In genomic region chr16:77675464-77676324, GRCh38 we compare ENCODE assay signal across 8 cellular contexts. TPM values are rescaled to one million over a fixed set of nuclear protein-coding genes. Genes with fewer than 3 reads are reported as not detected.
DNase-seq lines count a peak whose midpoint lies in the region; ATAC-seq and TF ChIP-seq lines count a peak whose summit lies in the region.

No MANE protein-coding gene starts in this region.

- TF ChIP-seq EP300 in ovary (IDR thresholded peaks at IDR 0.05) (no peak), upper lobe of left lung (IDR thresholded peaks at IDR 0.05) (no peak)

- H3K36me3 ChIP-seq in ovary: no peaks in the 10 kb centered on the region
- no peaks in the 10 kb centered on the region for H3K36me3 ChIP-seq in upper lobe of left lung

- no peak overlapping the region for H3K27ac ChIP-seq in ovary
- no peak overlapping the region for H3K27ac ChIP-seq in upper lobe of left lung

- DNase-seq in AG20443 (ENCODE audit: low spot score) (peak; percentile 79), LoVo (ENCODE audit: low spot score) (peak; percentile 49), SIG-M5 treated with dmso at 0.1 percent for 504 hours (lab: John Stamatoyannopoulos, UW; ENCODE audit: unreplicated experiment) (peak; percentile 79), germinal center (ENCODE audit: low spot score) (peak; percentile 56), ovary (peak; percentile 42 to 76 (median 46)), upper lobe of left lung (peak in 1 of 2 donors; percentile 39)
- DNase-seq in activated gamma-delta T cell treated with anti-CD3 and anti-CD28 coated beads, Interleukin-2, amount 50 U/mL, for 16 hours (ENCODE audit: low read depth): peak; percentile 36

- ATAC-seq in GM19351 (IDR thresholded peaks at IDR 0.05; ENCODE audit: unreplicated experiment): peak; percentile 78
- ATAC-seq in upper lobe of left lung (ENCODE audit: low FRiP score in 2 of 2): peak; percentile 84 to 95

- no peaks in the 10 kb centered on the region for H3K27me3 ChIP-seq in ovary
- H3K27me3 ChIP-seq in upper lobe of left lung: no peaks in the 10 kb centered on the region

- TF ChIP-seq CTCF in ovary (IDR thresholded peaks at IDR 0.05): peak; percentile 56 to 83 (median 82)
- peak; percentile 82 to 94 (median 88) for TF ChIP-seq CTCF in upper lobe of left lung (IDR thresholded peaks at IDR 0.05)

- H3K4me3 ChIP-seq in ovary: no peak overlapping the region
- no peak overlapping the region for H3K4me3 ChIP-seq in upper lobe of left lung

- TF ChIP-seq POLR2A in ovary (IDR thresholded peaks at IDR 0.05): no peak
- TF ChIP-seq POLR2A in upper lobe of left lung (IDR thresholded peaks at IDR 0.05): no peak

- no peaks in the 10 kb centered on the region for H3K9me3 ChIP-seq in ovary
- no peaks in the 10 kb centered on the region for H3K9me3 ChIP-seq in upper lobe of left lung

- intact Hi-C loops in ovary (cut with DNase I): loop anchor here (2.0 to 10.0 kb wide), 3 partner anchors 297 to 419 kb away; partner anchors contain the start of gene WWOX (in 2 of the 4)

- H3K4me1 ChIP-seq in ovary (ENCODE audit: insufficient read depth): no peaks in the 10 kb centered on the region
- no peaks in the 10 kb centered on the region for H3K4me1 ChIP-seq in upper lobe of left lung

- 15 to 19% (median 16%) methylated on average over 15 of the region's 15 CpGs for WGBS in ovary, 3 donors
- WGBS in upper lobe of left lung, 2 donors: 28 to 29% methylated on average over 15 of the region's 15 CpGs

RNA-seq across cellular contexts. Expression of gene NUDT7, which starts 46.6 kb away (rescaled TPM):
- total RNA-seq in ovary (1 to 10 TPM; 4.9 to 6.1 (median 5.7) TPM), upper lobe of left lung (10 to 100 TPM in 2 of 6 donors, 1 to 10 TPM in 4; 3.1 to 24.1 (median 6.8) TPM)
- polyA plus RNA-seq in ovary: 10 to 100 TPM in 1 of 2 donors, 1 to 10 TPM in 1; 7.8 to 12.3 TPM
